8 cellular contexts compared by ENCODE assay signal in genomic region chr9:13088734-13089427, GRCh38.
DNase-seq lines count a peak whose midpoint lies in the region; ATAC-seq and TF ChIP-seq lines count a peak whose summit lies in the region.

No MANE protein-coding gene starts in this region.

- peaks cover 1% of the 10 kb centered on the region for H3K9me3 Mint-ChIP-seq in activated CD4-positive, alpha-beta T cell treated with anti-CD3 and anti-CD28 coated beads for 36 hours (ENCODE audit: low read depth)

- CTCF ChIA-PET in activated CD4-positive, alpha-beta T cell treated with anti-CD3 and anti-CD28 coated beads for 36 hours (lab: Charles Lee) = interaction anchor here (2.0 kb wide), 1 partner anchor 10 kb away, joined by 8 read pairs; no protein-coding TSS in a partner anchor
- CTCF ChIA-PET in mammary epithelial cell (lab: Charles Lee; ENCODE audit: low non-redundant PET) = interaction anchor here (0.5 to 0.7 kb wide), 3 partner anchors 9 to 448 kb away, joined by 3 to 4 read pairs (median 4); no protein-coding TSS in a partner anchor

- DNase-seq in activated CD4-positive, alpha-beta T cell treated with anti-CD3 and anti-CD28 coated beads for 36 hours = peak; percentile 9
- no peak for DNase-seq in activated CD4-positive, alpha-beta T cell treated with anti-CD3 and anti-CD28 coated beads for 48 hours
- DNase-seq in NCI-H69 (lab: John Stamatoyannopoulos, UW) (peak; percentile 94), mammary epithelial cell (peak; percentile 35), kidney tubule cell (ENCODE audit: low spot score) (peak; percentile 59), aorta (peak in 1 of 2 donors; percentile 44), GOT3 (lab: John Stamatoyannopoulos, UW) (no peak)

- POLR2A ChIA-PET in activated CD4-positive, alpha-beta T cell treated with anti-CD3 and anti-CD28 coated beads for 36 hours (lab: Charles Lee) = no interaction called here

- WGBS in mammary epithelial cell (ENCODE audit: low coverage, missing lambda C conversion rate) = 33% methylated on average over 4 of the region's 10 CpGs
- 17 to 19% methylated on average over 10 of the region's 10 CpGs for WGBS in aorta, 2 donors

- H3K27me3 ChIP-seq in mammary epithelial cell (ENCODE audit: insufficient read depth, low read length) (no peaks in the 10 kb centered on the region), aorta (ENCODE audit: control insufficient read depth in 1 of 2, insufficient read depth in 2 of 2, low read length in 1 of 2) (no peaks in the 10 kb centered on the region)

- H3K79me2 ChIP-seq in mammary epithelial cell (ENCODE audit: insufficient read depth, low read length) = no peaks in the 10 kb centered on the region

- H3K27ac ChIP-seq in mammary epithelial cell (ENCODE audit: insufficient read depth, low read depth, low read length) = no peak overlapping the region
- no peak overlapping the region for H3K27ac ChIP-seq in aorta (ENCODE audit: low read depth in 1 of 2, low read length in 2 of 2)

- H3K4me1 ChIP-seq in mammary epithelial cell (ENCODE audit: insufficient read depth, low read length) = peaks cover 5% of the 10 kb centered on the region
- H3K4me1 ChIP-seq in aorta (ENCODE audit: control insufficient read depth in 1 of 2, insufficient read depth in 2 of 2, low read length in 2 of 2) = peaks cover 0 to 4% of the 10 kb centered on the region in 2 donors

- no peaks in the 10 kb centered on the region for H3K36me3 Mint-ChIP-seq in activated CD4-positive, alpha-beta T cell treated with anti-CD3 and anti-CD28 coated beads for 36 hours (ENCODE audit: low read depth)

- no TSS peak for BruUV-seq in mammary epithelial cell (replicated peaks; lab: Mats Ljungman, UMichigan)

- no peaks in the 10 kb centered on the region for H3K9me3 ChIP-seq in mammary epithelial cell (replicated peaks; ENCODE audit: insufficient read depth, low read length)
- no peaks in the 10 kb centered on the region for H3K9me3 ChIP-seq in aorta (ENCODE audit: control insufficient read depth, low read length)

- no peaks in the 10 kb centered on the region for H3K27me3 Mint-ChIP-seq in activated CD4-positive, alpha-beta T cell treated with anti-CD3 and anti-CD28 coated beads for 36 hours

- in situ Hi-C loops in mammary epithelial cell (cut with MboI; ENCODE audit: low sequenced_read_pairs in 2 of 2) = loop anchor here (5.0 to 10.0 kb wide), 2 partner anchors 52 to 374 kb away; no protein-coding TSS in a partner anchor

- H3K4me1 Mint-ChIP-seq in activated CD4-positive, alpha-beta T cell treated with anti-CD3 and anti-CD28 coated beads for 36 hours = no peaks in the 10 kb centered on the region

- peak overlapping the region; percentile 50 for H2AFZ ChIP-seq in mammary epithelial cell (ENCODE audit: low read depth, low read length)

- TF ChIP-seq CTCF in mammary epithelial cell (conservative IDR thresholded peaks at IDR 0.05 in 1 of 2, IDR thresholded peaks at IDR 0.05 in 1 of 2; ENCODE audit: extremely low read depth in 1 of 2, insufficient read depth in 1 of 2, low read depth in 1 of 2, low read length in 2 of 2) = peak; percentile 53 to 65

- ATAC-seq in activated CD4-positive, alpha-beta T cell treated with anti-CD3 and anti-CD28 coated beads for 36 hours = no peak
- ATAC-seq in HG03521 (IDR thresholded peaks at IDR 0.05; ENCODE audit: unreplicated experiment) (peak; percentile 67), aorta (ENCODE audit: low FRiP score) (peak; percentile 72)

- no peak overlapping the region for H3K9ac ChIP-seq in mammary epithelial cell (ENCODE audit: insufficient read depth, low read length)

- no peaks in the 10 kb centered on the region for H4K20me1 ChIP-seq in mammary epithelial cell (ENCODE audit: insufficient read depth, low read length)

- H3K4me2 ChIP-seq in mammary epithelial cell (ENCODE audit: insufficient read depth, low read depth, low read length) = peak overlapping the region; percentile 41

- intact Hi-C loops in activated CD4-positive, alpha-beta T cell treated with anti-CD3 and anti-CD28 coated beads for 36 hours (cut with DNase I, micrococcal nuclease) = loop anchor here (5.0 to 10.0 kb wide), 2 partner anchors 364 to 367 kb away; no protein-coding TSS in a partner anchor
- intact Hi-C loops in mammary epithelial cell (cut with micrococcal nuclease) = loop anchor here (1.0 to 5.0 kb wide), 4 partner anchors 55 to 370 kb away; no protein-coding TSS in a partner anchor
- intact Hi-C loops in aorta (cut with DNase I) = loop anchor here (2.0 to 10.0 kb wide), 3 partner anchors 54 to 374 kb away; no protein-coding TSS in a partner anchor

- dilution Hi-C loops in mammary epithelial cell (cut with HindIII; ENCODE audit: low sequenced_read_pairs) = loop anchor here (5.0 kb wide), 2 partner anchors 57 to 362 kb away; no protein-coding TSS in a partner anchor

- H3K36me3 ChIP-seq in mammary epithelial cell (ENCODE audit: insufficient read depth, low read length) (no peaks in the 10 kb centered on the region), aorta (ENCODE audit: control insufficient read depth in 1 of 2, insufficient read depth in 2 of 2, low read length in 1 of 2) (no peaks in the 10 kb centered on the region)

- H3K27ac Mint-ChIP-seq in activated CD4-positive, alpha-beta T cell treated with anti-CD3 and anti-CD28 coated beads for 36 hours = no peak overlapping the region

- H3K4me3 Mint-ChIP-seq in activated CD4-positive, alpha-beta T cell treated with anti-CD3 and anti-CD28 coated beads for 36 hours = no peak overlapping the region

- H3K4me3 ChIP-seq in mammary epithelial cell (replicated peaks in 1 of 3; ENCODE audit: insufficient read depth in 1 of 3, low read depth in 2 of 3, low read length in 3 of 3) = no peak overlapping the region
- H3K4me3 ChIP-seq in aorta (ENCODE audit: low read length in 2 of 2) = no peak overlapping the region

Comparison
In these comparisons a context has a peak if more than half of its experiments do, and no peak if none do; other contexts are left out.
1. DNase-seq: peak in activated CD4-positive, alpha-beta T cell treated with anti-CD3 and anti-CD28 coated beads for 36 hours (single experiment), NCI-H69 (single experiment), mammary epithelial cell (single experiment) and kidney tubule cell (single experiment); none in activated CD4-positive, alpha-beta T cell treated with anti-CD3 and anti-CD28 coated beads for 48 hours (single experiment) and GOT3 (single experiment).